2 cellular contexts compared by ENCODE assay signal in genomic region chr11:35112056-35112845, GRCh38.
TF ChIP-seq lines count a peak whose summit lies in the region.

No MANE protein-coding gene starts in this region.

TF ChIP-seq in A549, 52 proteins besides CTCF, POLR2A, EP300 and RAD21:
- peak; percentile 63 for TF ChIP-seq MAFK (IDR thresholded peaks at IDR 0.05; ENCODE audit: partially characterized antibody)
- TF ChIP-seq FOSL2 (IDR thresholded peaks at IDR 0.05): no peak
- TF ChIP-seq FOSL2 (CRISPR knock-in tag; IDR thresholded peaks at IDR 0.05): no peak
- TF ChIP-seq EHMT2 (IDR thresholded peaks at IDR 0.05; ENCODE audit: low read depth): no peak
- TF ChIP-seq HMGXB4 (CRISPR knock-in tag; IDR thresholded peaks at IDR 0.05; ENCODE audit: borderline replicate concordance): no peak
- TF ChIP-seq ESRRA (IDR thresholded peaks at IDR 0.05; ENCODE audit: borderline replicate concordance, low read length): no peak
- TF ChIP-seq USF2 (IDR thresholded peaks at IDR 0.05): no peak

TF ChIP-seq in IMR-90, 13 proteins besides CTCF, POLR2A, EP300 and RAD21:
- TF ChIP-seq MAFK (IDR thresholded peaks at IDR 0.05; ENCODE audit: low read depth, low read length) (peak; percentile 81), MAZ (IDR thresholded peaks at IDR 0.05; ENCODE audit: borderline replicate concordance, low read depth, low read length) (no peak)
